11 cellular contexts compared by ENCODE assay signal in genomic region chr9:134283111-134283515, GRCh38. TPM values are rescaled to one million over a fixed set of nuclear protein-coding genes. Genes with fewer than 3 reads are reported as not detected.
A peak's percentile ranks its signal among the peaks of the same experiment; 100 is the strongest.
DNase-seq lines count a peak whose midpoint lies in the region; ATAC-seq, FAIRE-seq and TF ChIP-seq lines count a peak whose summit lies in the region.
"Had no signal": no experiment of that assay in that cellular context is flagged by ENCODE, and none has a peak within 500 bp of the region (broad histone marks: within the 10 kb centered on the region; RNA-seq: fewer than 3 reads in every experiment).

No MANE protein-coding gene starts in this region.

- no peaks in the 10 kb centered on the region for H3K36me3 Mint-ChIP-seq in astrocyte (ENCODE audit: low read depth, unreplicated experiment)
- H3K36me3 Mint-ChIP-seq: neural progenitor cell had no signal

- peak overlapping the region; percentile 15 for H3K4me2 ChIP-seq in astrocyte (ENCODE audit: low read length)
- H3K4me2 ChIP-seq: neural progenitor cell had no signal

- no peaks in the 10 kb centered on the region for H4K20me1 ChIP-seq in astrocyte (ENCODE audit: insufficient read depth, low read length)

- H3K9me3 ChIP-seq in astrocyte (ENCODE audit: insufficient read depth, low read depth, low read length) = peaks cover 3% of the 10 kb centered on the region
- no peaks in the 10 kb centered on the region for H3K9me3 ChIP-seq in right cardiac atrium (ENCODE audit: control insufficient read depth, low read length)
- peaks cover 0 to 5% (median 0%) of the 10 kb centered on the region in 8 donors for H3K9me3 ChIP-seq in spleen

- ATAC-seq in right cardiac atrium (peak; percentile 59 to 77), HG02884 (IDR thresholded peaks at IDR 0.05; ENCODE audit: unreplicated experiment) (no peak), HG02759 (IDR thresholded peaks at IDR 0.05; ENCODE audit: unreplicated experiment) (no peak)

- 17% methylated on average over 23 of the region's 23 CpGs for whole genome bisulfite sequencing in right cardiac atrium
- WGBS in spleen, 5 donors = 32 to 55% (median 45%) methylated on average over 19 to 23 of the region's 23 CpGs

- H3K9ac ChIP-seq in astrocyte (ENCODE audit: low read length) = no peak overlapping the region

- H3K36me3 ChIP-seq in astrocyte (ENCODE audit: insufficient read depth, low read length) (no peaks in the 10 kb centered on the region), spleen (no peaks in the 10 kb centered on the region)
- H3K36me3 ChIP-seq: neural progenitor cell had no signal

- peaks cover 19% of the 10 kb centered on the region for H3K27me3 Mint-ChIP-seq in astrocyte (ENCODE audit: low read depth, unreplicated experiment)

- H3K4me1 Mint-ChIP-seq in astrocyte (ENCODE audit: low read depth, unreplicated experiment) = no peaks in the 10 kb centered on the region

- TF ChIP-seq POLR2A in spleen (IDR thresholded peaks at IDR 0.05) = no peak

- H3K27ac ChIP-seq in astrocyte (ENCODE audit: low read depth, low read length) (no peak overlapping the region), right cardiac atrium (ENCODE audit: low read length) (peak overlapping the region; percentile 55), spleen (no peak overlapping the region)
- H3K27ac ChIP-seq: neural progenitor cell had no signal

- H3K4me3 Mint-ChIP-seq in astrocyte (ENCODE audit: unreplicated experiment) = no peak overlapping the region
- H3K4me3 Mint-ChIP-seq: neural progenitor cell had no signal

- peak overlapping the region; percentile 60 for H2AFZ ChIP-seq in astrocyte (ENCODE audit: low read depth, low read length)
- H2AFZ ChIP-seq: neural progenitor cell had no signal

- FAIRE-seq in astrocyte (lab: Jason Lieb, UNC) = no peak

- TF ChIP-seq CTCF in astrocyte (IDR thresholded peaks at IDR 0.05; ENCODE audit: insufficient read depth, low read depth, low read length) = no peak
- no peak for TF ChIP-seq CTCF in spleen (IDR thresholded peaks at IDR 0.05 in 8 of 11, conservative IDR thresholded peaks at IDR 0.05 in 3 of 11)

- no peak overlapping the region for H3K4me3 ChIP-seq in astrocyte (ENCODE audit: insufficient read depth, low read depth, low read length)
- no peak overlapping the region for H3K4me3 ChIP-seq in right cardiac atrium (ENCODE audit: low read length)
- H3K4me3 ChIP-seq in spleen = no peak overlapping the region
- H3K4me3 ChIP-seq: neural progenitor cell had no signal

- H3K79me2 ChIP-seq in astrocyte (ENCODE audit: insufficient read depth, low read length) = no peaks in the 10 kb centered on the region

- H3K27ac Mint-ChIP-seq in astrocyte (ENCODE audit: unreplicated experiment) = no peak overlapping the region
- H3K27ac Mint-ChIP-seq: neural progenitor cell had no signal

- no peaks in the 10 kb centered on the region for H3K9me3 Mint-ChIP-seq in astrocyte (ENCODE audit: unreplicated experiment)

- peaks cover 25% of the 10 kb centered on the region for H3K27me3 ChIP-seq in astrocyte (ENCODE audit: insufficient read depth, low read length)
- H3K27me3 ChIP-seq in right cardiac atrium (ENCODE audit: control insufficient read depth, insufficient read depth) = no peaks in the 10 kb centered on the region
- H3K27me3 ChIP-seq in spleen (replicated peaks in 1 of 7) = peaks cover 0 to 55% (median 0%) of the 10 kb centered on the region in 7 donors
- H3K27me3 ChIP-seq: neural progenitor cell had no signal

- DNase-seq in GM04504 (ENCODE audit: low read depth) (peak; percentile 42), astrocyte (ENCODE audit: low read depth) (peak; percentile 64), right cardiac atrium (peak; percentile 83 to 91 (median 89)), stromal cell of bone marrow (ENCODE audit: low read depth) (peak; percentile 38), NCI-H82 treated with DMSO at 0.1 percent for 48 hours (lab: John Stamatoyannopoulos, UW; ENCODE audit: unreplicated experiment) (no peak), spleen (no peak)
- DNase-seq: central memory CD4-positive, alpha-beta T cell; NCI-H2081 had no signal

- no peaks in the 10 kb centered on the region for H3K4me1 ChIP-seq in astrocyte (ENCODE audit: insufficient read depth, low read length)
- peaks cover 6% of the 10 kb centered on the region for H3K4me1 ChIP-seq in right cardiac atrium (ENCODE audit: control insufficient read depth, insufficient read depth, low read length)
- H3K4me1 ChIP-seq in spleen = peaks cover 0 to 14% (median 0%) of the 10 kb centered on the region in 6 donors

- intact Hi-C loops in right cardiac atrium (cut with DNase I) = no loop called here
- intact Hi-C loops in spleen (cut with DNase I; ENCODE audit: low total_unique reads) = no loop called here

RNA-seq across cellular contexts. Expression of gene RXRA, which starts 43.1 kb away (rescaled TPM):
- total RNA-seq in astrocyte = 33.4 and 33.7 TPM in 2 replicates
- total RNA-seq in right cardiac atrium = 10 to 100 TPM; 48.1 to 72.3 (median 61.7) TPM
- 66.0 TPM for polyA plus RNA-seq in right cardiac atrium
- 100 to 1,000 TPM in 2 of 7 donors, 10 to 100 TPM in 5; 67.7 to 116 (median 95.6) TPM for total RNA-seq in spleen
- 10 to 100 TPM; 10.9 to 40.4 (median 11.9) TPM for polyA plus RNA-seq in spleen

Comparison
In these comparisons a context has a peak if more than half of its experiments do, and no peak if none do; other contexts are left out.
1. DNase-seq: peak in GM04504 (single experiment), astrocyte (single experiment), right cardiac atrium (3 of 3) and stromal cell of bone marrow (single experiment); none in NCI-H82 treated with DMSO at 0.1 percent for 48 hours (single experiment) and spleen (single experiment).
2. ATAC-seq: peak in right cardiac atrium (2 of 2); none in HG02884 (single experiment) and HG02759 (single experiment).